In genomic region chr5:132420706-132421272, GRCh38 we compare ENCODE assay signal across 8 cellular contexts.
DNase-seq lines count a peak whose midpoint lies in the region; ATAC-seq lines count a peak whose summit lies in the region.

No MANE protein-coding gene starts in this region.

- DNase-seq in UCSD-AML1 (lab: John Stamatoyannopoulos, UW; ENCODE audit: unreplicated experiment) (peak; percentile 52), pons (ENCODE audit: low spot score) (no peak), HuH-7 (ENCODE audit: low spot score) (no peak), superior temporal gyrus (ENCODE audit: extremely low spot score) (no peak), NCI-H2081 treated with DMSO at 0.1 percent for 48 hours (lab: John Stamatoyannopoulos, UW) (no peak)

- no peaks in the 10 kb centered on the region for H3K27me3 ChIP-seq in layer of hippocampus (ENCODE audit: control insufficient read depth, insufficient read depth, low read length)

- peak overlapping the region; percentile 13 for H3K27ac ChIP-seq in layer of hippocampus (ENCODE audit: low read depth, low read length)

- peak; percentile 38 for ATAC-seq in GM18861 (IDR thresholded peaks at IDR 0.05; ENCODE audit: unreplicated experiment)
- peak; percentile 42 for ATAC-seq in HG02798 (IDR thresholded peaks at IDR 0.05; ENCODE audit: poor library complexity, unreplicated experiment)
